ENCODE assay signal across 20 cellular contexts in the genomic region with DNA sequence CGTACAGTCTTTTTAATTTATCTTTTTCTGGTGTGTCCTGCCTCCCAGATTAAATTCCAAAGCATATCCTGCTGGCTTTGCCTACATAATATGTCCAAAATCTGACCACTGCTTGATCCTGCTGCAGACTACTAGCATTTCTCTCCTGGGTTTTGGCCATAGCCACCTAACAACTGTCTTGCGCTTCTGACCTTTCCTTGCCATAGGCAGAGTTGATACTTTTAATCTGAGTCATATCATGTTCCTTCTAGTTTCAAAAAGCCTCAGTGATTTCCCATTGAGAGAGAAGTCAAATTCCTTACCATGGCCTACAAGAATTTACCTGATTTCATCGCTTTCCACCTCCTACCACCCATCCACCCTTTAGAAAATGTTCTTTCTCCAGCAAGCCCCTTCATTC.
DNase-seq lines count a peak whose midpoint lies in the region; ATAC-seq, FAIRE-seq and TF ChIP-seq lines count a peak whose summit lies in the region.
"Had no signal": no experiment of that assay in that cellular context is flagged by ENCODE, and none has a peak within 500 bp of the region (broad histone marks: within the 10 kb centered on the region; RNA-seq: fewer than 3 reads in every experiment).

No MANE protein-coding gene starts in this region.

- H3K36me3 ChIP-seq in GM12878 (ENCODE audit: control insufficient read depth in 2 of 2, insufficient read depth in 2 of 2, low read length in 1 of 2) = no peaks in the 10 kb centered on the region

- no peaks in the 10 kb centered on the region for H3K79me2 ChIP-seq in GM12878 (ENCODE audit: control insufficient read depth, insufficient read depth, low read length)
- H3K79me2 ChIP-seq: parathyroid adenoma had no signal

- no peaks in the 10 kb centered on the region for H3K27me3 Mint-ChIP-seq in T-helper 17 cell
- H3K27me3 Mint-ChIP-seq: B cell had no signal

- no peak for TF ChIP-seq RAD21 in GM12878 (IDR thresholded peaks at IDR 0.05; ENCODE audit: insufficient read depth, low read depth, low read length)

- peaks cover under 1% of the 10 kb centered on the region for H3K36me3 Mint-ChIP-seq in T-helper 17 cell (ENCODE audit: low read depth)
- H3K36me3 Mint-ChIP-seq: brain had no signal

- peaks cover 3% of the 10 kb centered on the region for H3K4me1 ChIP-seq in GM12878 (ENCODE audit: control insufficient read depth, insufficient read depth, low read length)
- H3K4me1 ChIP-seq: parathyroid adenoma had no signal

- H3K9me3 ChIP-seq in GM12878 (replicated peaks; ENCODE audit: control insufficient read depth, insufficient read depth, low read length) (no peaks in the 10 kb centered on the region), T-helper 17 cell (ENCODE audit: control insufficient read depth, low read length, poor library complexity, severe bottlenecking) (no peaks in the 10 kb centered on the region)

- H3K4me3 ChIP-seq in GM12878 = no peak overlapping the region

- intact Hi-C loops in GM12878 (cut with micrococcal nuclease; ENCODE audit: unreplicated experiment) = loop anchor here (5.0 to 10.0 kb wide), 7 partner anchors 126 to 1794 kb away; a partner anchor contains a TSS

- POLR2A ChIA-PET in GM12878 (lab: Charles Lee) = no interaction called here

- no peak overlapping the region for H3K4me2 ChIP-seq in GM12878 (ENCODE audit: control insufficient read depth, insufficient read depth)

- SMC1A ChIA-PET in GM12878 (lab: Charles Lee; ENCODE audit: uncharacterized antibody, unreplicated experiment) = interaction anchor here (1.0 to 1.2 kb wide), 3 partner anchors 19 to 52 kb away, joined by 3 to 6 read pairs (median 4); no protein-coding TSS in a partner anchor

- RAD21 ChIA-PET in GM12878 (lab: Charles Lee; ENCODE audit: unreplicated experiment) = interaction anchor here (0.8 kb wide), 1 partner anchor 60 kb away, joined by 4 read pairs; no protein-coding TSS in a partner anchor

- TF ChIP-seq POLR2A in GM12878 (IDR thresholded peaks at IDR 0.05; ENCODE audit: low read depth, low read length) = no peak

- H3K9ac ChIP-seq in GM12878 (ENCODE audit: control insufficient read depth, insufficient read depth, low read length) = no peak overlapping the region
- H3K9ac ChIP-seq: parathyroid adenoma had no signal

- CTCF ChIA-PET in GM12878 (lab: Yijun Ruan, JAX) = interaction anchor here (0.6 to 1.0 kb wide), 2 partner anchors 16 to 41 kb away, joined by 3 to 4 read pairs; no protein-coding TSS in a partner anchor

- no peak overlapping the region for H2AFZ ChIP-seq in GM12878 (ENCODE audit: control insufficient read depth, low read depth, low read length)
- H2AFZ ChIP-seq: parathyroid adenoma had no signal

- no peak for TF ChIP-seq CTCF in GM12878 (IDR thresholded peaks at IDR 0.05 in 2 of 3, conservative IDR thresholded peaks at IDR 0.05 in 1 of 3; ENCODE audit: control insufficient read depth in 2 of 3, extremely low read depth in 1 of 3, insufficient read depth in 1 of 3, low read depth in 3 of 3, low read length in 3 of 3)

- no peak for DNase-seq in GM12878 (ENCODE audit: low read depth, low spot score)
- peak; percentile 27 for DNase-seq in renal cortical epithelial cell (ENCODE audit: low read depth)
- no peak for DNase-seq in NCI-H510A treated with DMSO at 0.1 percent for 48 hours (lab: John Stamatoyannopoulos, UW)
- no peak for DNase-seq in T-helper 17 cell
- no peak for DNase-seq in activated gamma-delta T cell (lab: John Stamatoyannopoulos, UW)
- DNase-seq: activated CD4-positive, alpha-beta T cell treated with anti-CD3 and anti-CD28 coated beads for 48 hours; activated CD8-positive, alpha-beta memory T cell treated with anti-CD3 and anti-CD28 coated beads, Interleukin-2, amount 50 U/mL, for 48 hours; activated naive CD4-positive, alpha-beta T cell treated with anti-CD3 and anti-CD28 coated beads for 36 hours; hippocampal formation; NCI-H1048; NCI-H2171 treated with DMSO at 0.1 percent for 48 hours; NK-92 treated with Interleukin-12 subunit alpha and Interleukin-12 subunit beta, amount 100 ng/mL, for 24 hours had no signal

- no peak overlapping the region for H3K4me3 Mint-ChIP-seq in T-helper 17 cell
- H3K4me3 Mint-ChIP-seq: activated naive CD4-positive, alpha-beta T cell treated with anti-CD3 and anti-CD28 coated beads for 36 hours; B cell; H9; T-helper 2 cell treated with Interferon-gamma antibody and Interleukin-4, amounts not matched to agents 5 μg/mL and 100 μg/mL, for 36 hours had no signal

- in situ Hi-C loops in GM12878 (cut with MboI) = loop anchor here (25.0 kb wide), 1 partner anchor 1801 kb away; no protein-coding TSS in a partner anchor

- no peak overlapping the region; the same call in 1 of the 2 replicates for H3K27ac ChIP-seq in GM12878 (ENCODE audit: control insufficient read depth, insufficient read depth)
- H3K27ac ChIP-seq: parathyroid adenoma had no signal

- no peaks in the 10 kb centered on the region for H3K27me3 ChIP-seq in GM12878 (replicated peaks in 1 of 2; ENCODE audit: control insufficient read depth in 2 of 2, insufficient read depth in 2 of 2, low read length in 1 of 2)

- BruUV-seq in GM12878 (replicated peaks; lab: Mats Ljungman, UMichigan) = no TSS peak

- H3K4me1 Mint-ChIP-seq in T-helper 17 cell = peaks cover 7% of the 10 kb centered on the region
- H3K4me1 Mint-ChIP-seq: B cell had no signal

- TF ChIP-seq EP300 in GM12878 (IDR thresholded peaks at IDR 0.05; ENCODE audit: borderline replicate concordance in 1 of 2, control insufficient read depth in 1 of 2, low read depth in 2 of 2, low read length in 2 of 2) = no peak

- peak; percentile 35 for ATAC-seq in GM18868 (IDR thresholded peaks at IDR 0.05; ENCODE audit: unreplicated experiment)
- ATAC-seq in HG02870 (IDR thresholded peaks at IDR 0.05; ENCODE audit: unreplicated experiment) = peak; percentile 39
- peak; percentile 46 for ATAC-seq in GM12878
- ATAC-seq in T-helper 17 cell = no peak
- ATAC-seq in GM19035 (IDR thresholded peaks at IDR 0.05; ENCODE audit: unreplicated experiment) = no peak

- no peaks in the 10 kb centered on the region for H4K20me1 ChIP-seq in GM12878 (ENCODE audit: control insufficient read depth, insufficient read depth)

- no peak overlapping the region for H3K27ac Mint-ChIP-seq in T-helper 17 cell
- H3K27ac Mint-ChIP-seq: activated naive CD4-positive, alpha-beta T cell treated with anti-CD3 and anti-CD28 coated beads for 36 hours; B cell; T-helper 2 cell treated with Interferon-gamma antibody and Interleukin-4, amounts not matched to agents 5 μg/mL and 100 μg/mL, for 36 hours had no signal

- FAIRE-seq in GM12878 (lab: Jason Lieb, UNC) = peak; percentile 13

- 66% methylated on average over 3 of the region's 3 CpGs for WGBS in GM12878 (ENCODE audit: insufficient coverage, insufficient replicate concordance, low lambda C conversion rate, missing lambda C conversion rate)

TF ChIP-seq in GM12878, 131 proteins besides CTCF, POLR2A, EP300 and RAD21 (continues in another document):
- TF ChIP-seq NR2C2 (IDR thresholded peaks at IDR 0.05; ENCODE audit: borderline replicate concordance, control insufficient read depth, insufficient read length, low read depth) (no peak), POLR2AphosphoS5 (IDR thresholded peaks at IDR 0.05; ENCODE audit: low read length) (no peak), IKZF2 (IDR thresholded peaks at IDR 0.05) (0 out of 4 replicates have a peak, but pooled peaks of 1 of the 2 experiments have one; percentile 18), CBX5 (IDR thresholded peaks at IDR 0.05; ENCODE audit: low read depth) (no peak), GABPA (IDR thresholded peaks at IDR 0.05; ENCODE audit: low read depth) (no peak), CHD2 (IDR thresholded peaks at IDR 0.05; ENCODE audit: borderline replicate concordance, low read depth, low read length) (no peak), DPF2 (IDR thresholded peaks at IDR 0.05) (0 out of 2 replicates have a peak, but pooled peaks have one; percentile 20), SIX5 (IDR thresholded peaks at IDR 0.05; ENCODE audit: low read depth, low read length, severe bottlenecking) (no peak), CREB1 (IDR thresholded peaks at IDR 0.05; ENCODE audit: low read depth) (no peak), RUNX3 (IDR thresholded peaks at IDR 0.05; ENCODE audit: low read length) (0 out of 2 replicates have a peak, but pooled peaks have one; percentile 10), NRF1 (conservative IDR thresholded peaks at IDR 0.05; ENCODE audit: low read depth, low read length) (no peak), RFX5 (IDR thresholded peaks at IDR 0.05; ENCODE audit: low read depth, low read length) (no peak), STAT3 (IDR thresholded peaks at IDR 0.05; ENCODE audit: low read depth, low read length) (no peak), SREBF2 (IDR thresholded peaks at IDR 0.05; ENCODE audit: low read length) (no peak), JUND (IDR thresholded peaks at IDR 0.05; ENCODE audit: low read depth, low read length) (no peak), JUNB (IDR thresholded peaks at IDR 0.05) (peak; percentile 62)
- TF ChIP-seq, protein P1, sequence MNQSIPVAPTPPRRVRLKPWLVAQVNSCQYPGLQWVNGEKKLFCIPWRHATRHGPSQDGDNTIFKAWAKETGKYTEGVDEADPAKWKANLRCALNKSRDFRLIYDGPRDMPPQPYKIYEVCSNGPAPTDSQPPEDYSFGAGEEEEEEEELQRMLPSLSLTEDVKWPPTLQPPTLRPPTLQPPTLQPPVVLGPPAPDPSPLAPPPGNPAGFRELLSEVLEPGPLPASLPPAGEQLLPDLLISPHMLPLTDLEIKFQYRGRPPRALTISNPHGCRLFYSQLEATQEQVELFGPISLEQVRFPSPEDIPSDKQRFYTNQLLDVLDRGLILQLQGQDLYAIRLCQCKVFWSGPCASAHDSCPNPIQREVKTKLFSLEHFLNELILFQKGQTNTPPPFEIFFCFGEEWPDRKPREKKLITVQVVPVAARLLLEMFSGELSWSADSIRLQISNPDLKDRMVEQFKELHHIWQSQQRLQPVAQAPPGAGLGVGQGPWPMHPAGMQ (IDR thresholded peaks at IDR 0.05; ENCODE audit: borderline replicate concordance) = no peak
- TF ChIP-seq, protein P2, sequence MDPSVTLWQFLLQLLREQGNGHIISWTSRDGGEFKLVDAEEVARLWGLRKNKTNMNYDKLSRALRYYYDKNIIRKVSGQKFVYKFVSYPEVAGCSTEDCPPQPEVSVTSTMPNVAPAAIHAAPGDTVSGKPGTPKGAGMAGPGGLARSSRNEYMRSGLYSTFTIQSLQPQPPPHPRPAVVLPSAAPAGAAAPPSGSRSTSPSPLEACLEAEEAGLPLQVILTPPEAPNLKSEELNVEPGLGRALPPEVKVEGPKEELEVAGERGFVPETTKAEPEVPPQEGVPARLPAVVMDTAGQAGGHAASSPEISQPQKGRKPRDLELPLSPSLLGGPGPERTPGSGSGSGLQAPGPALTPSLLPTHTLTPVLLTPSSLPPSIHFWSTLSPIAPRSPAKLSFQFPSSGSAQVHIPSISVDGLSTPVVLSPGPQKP (IDR thresholded peaks at IDR 0.05; ENCODE audit: low read depth, low read length) = no peak

Comparison
In these comparisons a context has a peak if more than half of its experiments do, and no peak if none do; other contexts are left out.
1. ATAC-seq: peak in GM18868 (single experiment), HG02870 (single experiment) and GM12878 (single experiment); none in T-helper 17 cell (single experiment) and GM19035 (single experiment).